11 cellular contexts compared by ENCODE assay signal in the genomic region with DNA sequence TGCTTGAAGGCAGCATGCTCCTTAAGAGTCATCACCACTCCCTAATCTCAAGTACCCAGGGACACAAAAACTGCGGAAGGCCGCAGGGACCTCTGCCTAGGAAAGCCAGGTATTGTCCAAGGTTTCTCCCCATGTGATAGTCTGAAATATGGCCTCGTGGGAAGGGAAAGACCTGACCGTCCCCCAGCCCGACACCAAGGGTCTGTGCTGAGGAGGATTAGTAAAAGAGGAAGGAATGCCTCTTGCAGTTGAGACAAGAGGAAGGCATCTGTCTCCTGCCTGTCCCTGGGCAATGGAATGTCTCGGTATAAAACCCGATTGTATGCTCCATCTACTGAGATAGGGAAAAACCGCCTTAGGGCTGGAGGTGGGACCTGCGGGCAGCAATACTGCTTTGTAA. TPM values are rescaled to one million over a fixed set of nuclear protein-coding genes. Genes with fewer than 3 reads are reported as not detected.
DNase-seq lines count a peak whose midpoint lies in the region; ATAC-seq and TF ChIP-seq lines count a peak whose summit lies in the region.
"Not testable (repeated sequence)": the region's sequence is repeated elsewhere in the genome, so short reads cannot be mapped to it uniquely, and the experiment has no call there.
"Had no signal": no experiment of that assay in that cellular context is flagged by ENCODE, and none has a peak within 500 bp of the region (broad histone marks: within the 10 kb centered on the region; RNA-seq: fewer than 3 reads in every experiment).

No MANE protein-coding gene starts in this region.

- POLR2A ChIA-PET in WTC11 (lab: Charles Lee) = not testable (repeated sequence)

- not testable (repeated sequence) for H3K9ac ChIP-seq in HUES48 (ENCODE audit: low read depth, low read length); endodermal cell (ENCODE audit: extremely low read depth, low read length, poor library complexity, severe bottlenecking)

- not testable (repeated sequence) for ATAC-seq in WTC11

- H3K36me3 ChIP-seq in HUES48 (ENCODE audit: control insufficient read depth, insufficient read depth, low read length); endodermal cell (ENCODE audit: control insufficient read depth, insufficient read depth, low read length): not testable (repeated sequence)

- peaks cover 13% of the 10 kb centered on the region for H3K4me1 ChIP-seq in HUES48 (ENCODE audit: control insufficient read depth, insufficient read depth, low read length)
- not testable (repeated sequence) for H3K4me1 ChIP-seq in endodermal cell (ENCODE audit: control insufficient read depth, insufficient read depth, low read length)

- CTCF ChIA-PET in Calu3 (lab: Charles Lee); WTC11 (lab: Charles Lee): not testable (repeated sequence)

- H3K27ac ChIP-seq in 22Rv1 (peak overlapping the region; percentile 52), HUES48 (ENCODE audit: low read depth, low read length) (peak overlapping the region; percentile 42)
- H3K27ac ChIP-seq in endodermal cell (ENCODE audit: low read depth, low read length) = not testable (repeated sequence)

- H3K4me3 ChIP-seq in HUES48 (ENCODE audit: low read depth, low read length); endodermal cell (ENCODE audit: low read length): not testable (repeated sequence)

- H3K27me3 ChIP-seq in HUES48 (ENCODE audit: control insufficient read depth, insufficient read depth, low read length); endodermal cell (ENCODE audit: control insufficient read depth, insufficient read depth, low read length, poor library complexity, severe bottlenecking): not testable (repeated sequence)

- 7% methylated on average over 3 of the region's 9 CpGs; no CpG with 5 or more reads in 1 of the 2 experiments for WGBS in endodermal cell (ENCODE audit: insufficient coverage in 1 of 2, insufficient read length in 1 of 2), 2 experiments

- TSS peak; percentile 81 for BruUV-seq in Calu3 (replicated peaks; lab: Mats Ljungman, UMichigan)

- H3K27me3 Mint-ChIP-seq in Calu3 (ENCODE audit: unreplicated experiment) = peaks cover 47% of the 10 kb centered on the region
- H3K27me3 Mint-ChIP-seq in WTC11 (ENCODE audit: low read depth); endodermal cell (ENCODE audit: insufficient read depth); progenitor cell of endocrine pancreas: not testable (repeated sequence)
- peaks cover 22% of the 10 kb centered on the region for H3K27me3 Mint-ChIP-seq in nephron (ENCODE audit: low read depth)
- peaks cover 29% of the 10 kb centered on the region for H3K27me3 Mint-ChIP-seq in type B pancreatic cell

- H3K4me3 Mint-ChIP-seq in Calu3 (ENCODE audit: low read depth, unreplicated experiment); type B pancreatic cell: not testable (repeated sequence)
- H3K4me3 Mint-ChIP-seq in WTC11 = peak overlapping the region; percentile 54
- peak overlapping the region; percentile 28 for H3K4me3 Mint-ChIP-seq in endodermal cell
- H3K4me3 Mint-ChIP-seq in nephron = peak overlapping the region in 2 of 3 experiments; percentile 34 to 48
- peak overlapping the region; percentile 24 for H3K4me3 Mint-ChIP-seq in progenitor cell of endocrine pancreas (ENCODE audit: low read depth)

- intact Hi-C loops in Calu3 (cut with micrococcal nuclease; ENCODE audit: unreplicated experiment) = not testable (repeated sequence)

- H3K9me3 ChIP-seq in HUES48 (ENCODE audit: control insufficient read depth, insufficient read depth, low read length); endodermal cell (ENCODE audit: control insufficient read depth, low read length): not testable (repeated sequence)

- not testable (repeated sequence) for DNase-seq in Calu3; endodermal cell; progenitor cell of endocrine pancreas (ENCODE audit: low spot score, unreplicated experiment)
- peak; percentile 21 for DNase-seq in WTC11 (ENCODE audit: low spot score)
- peak; percentile 18 for DNase-seq in type B pancreatic cell (ENCODE audit: extremely low spot score, unreplicated experiment)

- H3K27ac Mint-ChIP-seq in Calu3 (ENCODE audit: unreplicated experiment) = not testable (repeated sequence)
- H3K27ac Mint-ChIP-seq in WTC11 = peak overlapping the region; percentile 98
- H3K27ac Mint-ChIP-seq in endodermal cell = peak overlapping the region; percentile 97
- H3K27ac Mint-ChIP-seq in nephron = peak overlapping the region in 1 of 3 experiments; percentile 86
- H3K27ac Mint-ChIP-seq in progenitor cell of endocrine pancreas = peak overlapping the region; percentile 89
- peak overlapping the region; percentile 87 for H3K27ac Mint-ChIP-seq in type B pancreatic cell

- H3K4me1 Mint-ChIP-seq in Calu3 (ENCODE audit: low read depth, unreplicated experiment); nephron; type B pancreatic cell (ENCODE audit: unreplicated experiment): not testable (repeated sequence)
- H3K4me1 Mint-ChIP-seq in WTC11 = peaks cover 31% of the 10 kb centered on the region
- H3K4me1 Mint-ChIP-seq in endodermal cell = peaks cover 19% of the 10 kb centered on the region
- peaks cover 27% of the 10 kb centered on the region for H3K4me1 Mint-ChIP-seq in progenitor cell of endocrine pancreas (ENCODE audit: low read depth)

- H3K9me3 Mint-ChIP-seq in Calu3 (ENCODE audit: low read depth, unreplicated experiment); WTC11; endodermal cell; nephron; progenitor cell of endocrine pancreas (ENCODE audit: low read depth); type B pancreatic cell: not testable (repeated sequence)

- not testable (repeated sequence) for H3K36me3 Mint-ChIP-seq in Calu3 (ENCODE audit: insufficient read depth, unreplicated experiment); WTC11; nephron (ENCODE audit: low read depth); progenitor cell of endocrine pancreas (ENCODE audit: insufficient read depth); type B pancreatic cell
- H3K36me3 Mint-ChIP-seq in endodermal cell (ENCODE audit: low read depth) = peaks cover 12% of the 10 kb centered on the region

- not testable (repeated sequence) for TF ChIP-seq CTCF in 22Rv1 (IDR thresholded peaks at IDR 0.05); Calu3 (IDR thresholded peaks at IDR 0.05; ENCODE audit: unreplicated experiment); WTC11 (IDR thresholded peaks at IDR 0.05); endodermal cell (conservative IDR thresholded peaks at IDR 0.05); nephron (IDR thresholded peaks at IDR 0.05; ENCODE audit: unreplicated experiment in 3 of 3); progenitor cell of endocrine pancreas (IDR thresholded peaks at IDR 0.05; ENCODE audit: unreplicated experiment); type B pancreatic cell (conservative IDR thresholded peaks at IDR 0.05)

RNA-seq across cellular contexts. Expression of a gene that starts 11.0 kb away (rescaled TPM):
- 1.5 and 2.7 TPM in 2 replicates for total RNA-seq in Calu3 (2022)
- 42.6 to 97.3 TPM (median 56.1 TPM) in 3 replicates for total RNA-seq in WTC11 (2021)
- total RNA-seq in endodermal cell = 10 to 100 TPM; 65.1 to 67.5 TPM
- polyA plus RNA-seq in endodermal cell (2013, experiment 1 of 2) = 14.1 TPM
- 10.5 TPM for polyA plus RNA-seq in endodermal cell (2013, experiment 2 of 2)
- total RNA-seq in progenitor cell of endocrine pancreas = 6.4 and 9.2 TPM in 2 replicates
- 16.1 and 19.0 TPM in 2 replicates for total RNA-seq in type B pancreatic cell (ENCODE audit: low replicate concordance)
- total RNA-seq: GM23248, HFFc6 had no signal
- polyA plus RNA-seq: BJ, GM23248 had no signal

RNA-seq across cellular contexts. Expression of a gene that starts 41.0 kb away (rescaled TPM):
- total RNA-seq in Calu3 (2022) = 3.1 and 3.2 TPM in 2 replicates
- 2.4 to 4.7 TPM (median 3.8 TPM) in 3 replicates for total RNA-seq in WTC11 (2021)
- 1 to 10 TPM; 2.9 to 4.3 TPM for total RNA-seq in endodermal cell
- 4.8 TPM for polyA plus RNA-seq in endodermal cell (2013, experiment 1 of 2)
- polyA plus RNA-seq in endodermal cell (2013, experiment 2 of 2) = 3.2 TPM
- 2.9 and 3.1 TPM in 2 replicates for total RNA-seq in progenitor cell of endocrine pancreas
- total RNA-seq in type B pancreatic cell (ENCODE audit: low replicate concordance) = 5.0 and 7.2 TPM in 2 replicates
